In the genomic region with DNA sequence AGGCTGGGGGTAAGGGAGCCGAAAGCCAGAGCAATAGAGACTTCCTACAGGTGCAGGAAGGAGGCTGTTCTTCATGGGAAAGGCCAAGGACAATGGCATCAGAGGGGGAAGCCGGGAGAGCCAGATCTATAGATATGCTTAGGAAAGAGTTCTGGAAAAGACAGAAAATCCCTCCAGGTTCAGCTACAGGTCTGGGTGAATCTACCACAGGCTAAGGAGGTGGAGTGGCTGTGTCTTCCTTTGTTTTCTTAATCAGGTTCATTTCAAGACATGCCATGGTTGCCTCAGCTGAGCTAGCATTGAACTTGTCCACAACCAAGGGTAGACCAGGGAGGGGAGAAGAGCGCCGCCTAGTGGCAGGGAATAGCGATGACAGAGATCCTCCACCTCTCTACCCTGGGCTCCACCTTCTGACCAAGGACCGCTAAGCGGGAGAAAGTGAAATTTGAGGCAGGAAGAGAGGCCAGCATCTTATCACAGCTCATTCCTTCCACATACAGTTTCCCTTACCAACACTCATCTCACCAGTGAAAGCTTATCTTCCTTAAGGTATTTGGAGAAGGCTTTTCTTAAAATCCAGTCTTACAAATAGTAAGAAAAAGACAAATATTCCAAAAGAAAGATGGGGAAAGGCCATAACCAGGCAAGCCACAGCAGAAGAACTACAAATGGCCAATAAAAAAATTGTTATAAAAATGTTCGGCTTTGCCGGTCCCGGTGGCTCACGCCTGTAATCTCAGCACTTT, we compare ENCODE assay signal across 8 cellular contexts.
A peak's percentile ranks its signal among the peaks of the same experiment; 100 is the strongest.
DNase-seq lines count a peak whose midpoint lies in the region; ATAC-seq, FAIRE-seq and TF ChIP-seq lines count a peak whose summit lies in the region.

No MANE protein-coding gene starts in this region.

- H3K79me2 ChIP-seq in PC-9 (ENCODE audit: low read depth): no peaks in the 10 kb centered on the region

- no peaks in the 10 kb centered on the region for H3K9me3 Mint-ChIP-seq in activated naive CD8-positive, alpha-beta T cell treated with anti-CD3 and anti-CD28 coated beads, Interleukin-2, amount 50 U/mL, for 24 hours

- H3K4me1 Mint-ChIP-seq in activated naive CD8-positive, alpha-beta T cell treated with anti-CD3 and anti-CD28 coated beads, Interleukin-2, amount 50 U/mL, for 24 hours: peaks cover 1% of the 10 kb centered on the region

- WGBS in tibial nerve, 2 donors: 63 to 69% methylated on average over 11 of the region's 11 CpGs

- H3F3A ChIP-seq in PC-9 (ENCODE audit: insufficient read depth, low read depth): no peaks in the 10 kb centered on the region

- no peaks in the 10 kb centered on the region for H4K20me1 ChIP-seq in PC-9 (ENCODE audit: insufficient read depth)

- H3K27ac ChIP-seq in PC-9 (no peak overlapping the region), kidney (ENCODE audit: low read depth in 2 of 2, low read length in 2 of 2) (no peak overlapping the region), tibial nerve (no peak overlapping the region), ascending aorta (no peak overlapping the region)

- TF ChIP-seq POLR2A in tibial nerve (IDR thresholded peaks at IDR 0.05): no peak

- H3K4me3 ChIP-seq in PC-9 (no peak overlapping the region), kidney (ENCODE audit: low read length in 2 of 2) (no peak overlapping the region), tibial nerve (no peak overlapping the region), ascending aorta (no peak overlapping the region)

- H3K36me3 ChIP-seq in PC-9 (ENCODE audit: low read depth) (no peaks in the 10 kb centered on the region), kidney (ENCODE audit: control insufficient read depth in 1 of 2, insufficient read depth in 2 of 2, low read length in 2 of 2) (no peaks in the 10 kb centered on the region), tibial nerve (no peaks in the 10 kb centered on the region), ascending aorta (no peaks in the 10 kb centered on the region)

- TF ChIP-seq CTCF in PC-9 (conservative IDR thresholded peaks at IDR 0.05) (peak; percentile 68), kidney (IDR thresholded peaks at IDR 0.05; ENCODE audit: borderline replicate concordance, extremely low read depth, insufficient read depth) (peak; percentile 18), tibial nerve (IDR thresholded peaks at IDR 0.05) (peak; percentile 12 to 57 (median 30)), ascending aorta (IDR thresholded peaks at IDR 0.05) (no peak)

- H2AFZ ChIP-seq in PC-9: no peak overlapping the region

- CTCF ChIA-PET in PC-9 (lab: Charles Lee): no interaction called here

- no peak overlapping the region for H3K27ac Mint-ChIP-seq in activated naive CD8-positive, alpha-beta T cell treated with anti-CD3 and anti-CD28 coated beads, Interleukin-2, amount 50 U/mL, for 24 hours

- POLR2A ChIA-PET in PC-9 (lab: Charles Lee; ENCODE audit: unreplicated experiment): no interaction called here

- H3K9me3 ChIP-seq in PC-9 (ENCODE audit: insufficient read depth, low read depth) (peaks cover 4% of the 10 kb centered on the region; the same call in 1 of the 2 replicates), kidney (ENCODE audit: control insufficient read depth in 1 of 2, low read length in 2 of 2) (no peaks in the 10 kb centered on the region), tibial nerve (no peaks in the 10 kb centered on the region), ascending aorta (no peaks in the 10 kb centered on the region)

- H3K27me3 Mint-ChIP-seq in activated naive CD8-positive, alpha-beta T cell treated with anti-CD3 and anti-CD28 coated beads, Interleukin-2, amount 50 U/mL, for 24 hours: no peaks in the 10 kb centered on the region

- H3K4me2 ChIP-seq in PC-9: no peak overlapping the region

- ATAC-seq in HG03045 (IDR thresholded peaks at IDR 0.05; ENCODE audit: unreplicated experiment): peak; percentile 68
- peak; percentile 52 for ATAC-seq in activated naive CD8-positive, alpha-beta T cell treated with anti-CD3 and anti-CD28 coated beads, Interleukin-2, amount 50 U/mL, for 24 hours

- no peaks in the 10 kb centered on the region for H3K36me3 Mint-ChIP-seq in activated naive CD8-positive, alpha-beta T cell treated with anti-CD3 and anti-CD28 coated beads, Interleukin-2, amount 50 U/mL, for 24 hours (ENCODE audit: low read depth)

- no peak overlapping the region for H3K9ac ChIP-seq in kidney (ENCODE audit: low read length in 2 of 2)

- intact Hi-C loops in PC-9 (cut with micrococcal nuclease; ENCODE audit: unreplicated experiment): loop anchor here (5.0 kb wide), 1 partner anchor 78 kb away; no protein-coding TSS in a partner anchor
- intact Hi-C loops in kidney (cut with DNase I): no loop called here
- intact Hi-C loops in ascending aorta (cut with DNase I): no loop called here

- peak; percentile 17 to 31 for DNase-seq in activated CD4-positive, alpha-beta T cell treated with anti-CD3 and anti-CD28 coated beads for 24 hours (ENCODE audit: low read depth in 2 of 2)
- no peak for DNase-seq in activated CD4-positive, alpha-beta T cell treated with anti-CD3 and anti-CD28 coated beads for 1 hour
- peak in 1 of 2 experiments; percentile 32 for DNase-seq in PC-9
- DNase-seq in activated naive CD8-positive, alpha-beta T cell treated with anti-CD3 and anti-CD28 coated beads, Interleukin-2, amount 50 U/mL, for 24 hours: peak; percentile 58
- no peak for DNase-seq in kidney
- DNase-seq in tibial nerve (ENCODE audit: low spot score in 2 of 2): no peak
- no peak for DNase-seq in ascending aorta (ENCODE audit: low spot score in 2 of 2)

- FAIRE-seq in kidney (lab: Jason Lieb, UNC): no peak

- no peak overlapping the region for H3K4me3 Mint-ChIP-seq in activated naive CD8-positive, alpha-beta T cell treated with anti-CD3 and anti-CD28 coated beads, Interleukin-2, amount 50 U/mL, for 24 hours

- no peak for TF ChIP-seq EP300 in tibial nerve (IDR thresholded peaks at IDR 0.05)

- H3K9me2 ChIP-seq in PC-9 (ENCODE audit: insufficient read depth): no peaks in the 10 kb centered on the region

- H3K4me1 ChIP-seq in PC-9 (replicated peaks; ENCODE audit: insufficient read depth) (no peaks in the 10 kb centered on the region), kidney (ENCODE audit: control insufficient read depth in 1 of 2, insufficient read depth in 1 of 2, low read depth in 1 of 2, low read length in 2 of 2) (no peaks in the 10 kb centered on the region), tibial nerve (no peaks in the 10 kb centered on the region), ascending aorta (no peaks in the 10 kb centered on the region)

- H3K27me3 ChIP-seq in PC-9 (ENCODE audit: insufficient read depth, low read depth): no peaks in the 10 kb centered on the region
- no peaks in the 10 kb centered on the region for H3K27me3 ChIP-seq in tibial nerve
- no peaks in the 10 kb centered on the region for H3K27me3 ChIP-seq in ascending aorta

- no TSS peak for BruUV-seq in PC-9 (replicated peaks; lab: Mats Ljungman, UMichigan)

Comparison
In these comparisons a context has a peak if more than half of its experiments do, and no peak if none do; other contexts are left out.
1. DNase-seq: peak in activated CD4-positive, alpha-beta T cell treated with anti-CD3 and anti-CD28 coated beads for 24 hours (2 of 2) and activated naive CD8-positive, alpha-beta T cell treated with anti-CD3 and anti-CD28 coated beads, Interleukin-2, amount 50 U/mL, for 24 hours (single experiment); none in activated CD4-positive, alpha-beta T cell treated with anti-CD3 and anti-CD28 coated beads for 1 hour (single experiment), kidney (single experiment), tibial nerve (0 of 2) and ascending aorta (0 of 2).
2. CTCF ChIP-seq: peak in PC-9 (single experiment), kidney (single experiment) and tibial nerve (5 of 5); none in ascending aorta (0 of 3).